27 cellular contexts compared by ENCODE assay signal in the genomic region with DNA sequence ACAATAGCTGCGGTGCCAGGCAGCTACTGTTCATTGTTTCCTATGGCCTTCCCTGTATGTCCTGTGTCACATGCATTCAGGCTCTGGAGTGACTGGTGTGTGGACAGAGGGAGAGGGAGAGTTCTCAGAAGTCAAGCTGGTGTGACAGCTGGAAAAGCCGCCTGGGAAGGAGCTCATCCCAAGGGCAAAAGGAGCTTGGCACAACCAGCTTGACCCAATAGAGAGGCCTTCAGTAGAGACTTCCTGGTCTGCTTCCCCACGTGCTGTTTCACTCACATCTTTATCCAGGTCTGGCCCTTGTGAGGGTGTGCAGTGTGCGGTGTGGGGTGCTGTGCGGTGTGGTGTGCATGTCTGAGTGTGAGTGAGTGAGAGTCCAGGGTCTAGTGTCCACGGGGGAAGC. TPM values are rescaled to one million over a fixed set of nuclear protein-coding genes. Genes with fewer than 3 reads are reported as not detected.
DNase-seq lines count a peak whose midpoint lies in the region; ATAC-seq, FAIRE-seq and TF ChIP-seq lines count a peak whose summit lies in the region.
"Had no signal": no experiment of that assay in that cellular context is flagged by ENCODE, and none has a peak within 500 bp of the region (broad histone marks: within the 10 kb centered on the region; RNA-seq: fewer than 3 reads in every experiment).

No MANE protein-coding gene starts in this region.

- no peaks in the 10 kb centered on the region for H3K9me1 ChIP-seq in endothelial cell of umbilical vein (replicated peaks; ENCODE audit: control insufficient read depth, extremely low read depth, insufficient read depth, low read length)

- dilution Hi-C loops in endothelial cell of umbilical vein (cut with MboI; ENCODE audit: extremely low pct_ligation_motif_present, low sequenced_read_pairs) = no loop called here

- H3K4me3 Mint-ChIP-seq in CD14-positive monocyte = no peak overlapping the region
- H3K4me3 Mint-ChIP-seq: activated naive CD8-positive, alpha-beta T cell treated with anti-CD3 and anti-CD28 coated beads for 36 hours; CD8-positive, alpha-beta T cell had no signal

- H3K4me1 ChIP-seq in Loucy (ENCODE audit: insufficient read depth, low read length, poor library complexity, severe bottlenecking) = peaks cover 64% of the 10 kb centered on the region
- peaks cover 6% of the 10 kb centered on the region for H3K4me1 ChIP-seq in endothelial cell of umbilical vein (ENCODE audit: control insufficient read depth, extremely low read depth, insufficient read depth, low read length)
- H3K4me1 ChIP-seq in thyroid gland = no peaks in the 10 kb centered on the region
- H3K4me1 ChIP-seq: ascending aorta had no signal

- H3K27ac ChIP-seq in endothelial cell of umbilical vein (ENCODE audit: insufficient read depth, low read depth, low read length) = no peak overlapping the region
- H3K27ac ChIP-seq in thyroid gland = no peak overlapping the region
- H3K27ac ChIP-seq: ascending aorta, PC-9 had no signal

- H3K27me3 ChIP-seq in Loucy (ENCODE audit: insufficient read depth, low read length, poor library complexity, severe bottlenecking) (no peaks in the 10 kb centered on the region), endothelial cell of umbilical vein (ENCODE audit: control insufficient read depth in 2 of 2, insufficient read depth in 2 of 2, low read length in 2 of 2) (no peaks in the 10 kb centered on the region), thyroid gland (no peaks in the 10 kb centered on the region)
- H3K27me3 ChIP-seq: ascending aorta, dorsolateral prefrontal cortex had no signal

- H3K36me3 ChIP-seq in Loucy (ENCODE audit: insufficient read depth, low read length) (no peaks in the 10 kb centered on the region), endothelial cell of umbilical vein (ENCODE audit: control insufficient read depth in 2 of 2, extremely low read depth in 1 of 2, insufficient read depth in 2 of 2, low read length in 2 of 2) (no peaks in the 10 kb centered on the region), thyroid gland (no peaks in the 10 kb centered on the region)
- H3K36me3 ChIP-seq: ascending aorta, lower lobe of right lung had no signal

- WGBS in thyroid gland, 2 donors = 89 to 92% methylated on average over 6 of the region's 6 CpGs

- H4K20me1 ChIP-seq in Loucy (ENCODE audit: insufficient read depth, low read length, poor library complexity, severe bottlenecking) (no peaks in the 10 kb centered on the region), endothelial cell of umbilical vein (replicated peaks; ENCODE audit: control insufficient read depth, extremely low read depth, insufficient read depth, low read length) (no peaks in the 10 kb centered on the region)

- H3K9me2 ChIP-seq in Loucy (replicated peaks; ENCODE audit: low read depth, low read length) = no peaks in the 10 kb centered on the region

- no peak for FAIRE-seq in endothelial cell of umbilical vein (lab: Jason Lieb, UNC)
- FAIRE-seq: G401.6, HTR-8/SVneo, small intestine had no signal

- H2AFZ ChIP-seq in Loucy (ENCODE audit: low read length) (peak overlapping the region; percentile 91), endothelial cell of umbilical vein (ENCODE audit: low read depth, low read length) (peak overlapping the region; percentile 11)
- H2AFZ ChIP-seq: PC-9 had no signal

- peak overlapping the region; percentile 95 to 99 (median 98) for H3K27ac Mint-ChIP-seq in CD14-positive monocyte
- H3K27ac Mint-ChIP-seq: activated naive CD8-positive, alpha-beta T cell treated with anti-CD3 and anti-CD28 coated beads for 36 hours; CD8-positive, alpha-beta T cell had no signal

- no peak overlapping the region for H3K9ac ChIP-seq in Loucy (ENCODE audit: low read depth, low read length, poor library complexity, severe bottlenecking)
- no peak overlapping the region for H3K9ac ChIP-seq in endothelial cell of umbilical vein (replicated peaks; ENCODE audit: extremely low read depth, insufficient read depth, low read length)

- TF ChIP-seq POLR2A in endothelial cell of umbilical vein (IDR thresholded peaks at IDR 0.05; ENCODE audit: low read depth, low read length) = no peak
- no peak for TF ChIP-seq POLR2A in thyroid gland (IDR thresholded peaks at IDR 0.05)

- peak; percentile 33 for DNase-seq in CD14-positive monocyte (ENCODE audit: low spot score)
- no peak for DNase-seq in endothelial cell of umbilical vein (ENCODE audit: low read depth, low spot score)
- peak; percentile 57 for DNase-seq in retina
- DNase-seq in NCI-H748 treated with DMSO at 0.1 percent for 48 hours (lab: John Stamatoyannopoulos, UW) = no peak
- no peak for DNase-seq in thyroid gland
- DNase-seq: activated naive CD8-positive, alpha-beta T cell treated with anti-CD3 and anti-CD28 coated beads for 36 hours; central memory CD4-positive, alpha-beta T cell; DMS153; dorsolateral prefrontal cortex; glutamatergic neuron; H7; Kasumi-1; lower lobe of right lung; NCI-H1694; NCI-H510A treated with DMSO at 0.1 percent for 48 hours; PC-9; SHP77; small intestine; stimulated activated CD4-positive, alpha-beta T cell treated with anti-CD3 and anti-CD28 coated beads, Interleukin-2, amount 100 ng/mL, for 24 hours; stimulated activated naive CD4-positive, alpha-beta T cell treated with Interleukin-2 at 50 U/mL for 16 hours had no signal

- no peaks in the 10 kb centered on the region for H3K9me3 ChIP-seq in Loucy (ENCODE audit: insufficient read depth, low read depth, low read length)
- no peaks in the 10 kb centered on the region for H3K9me3 ChIP-seq in endothelial cell of umbilical vein (replicated peaks; ENCODE audit: control insufficient read depth, insufficient read depth, low read length)
- H3K9me3 ChIP-seq in thyroid gland = no peaks in the 10 kb centered on the region
- H3K9me3 ChIP-seq: ascending aorta, lower lobe of right lung had no signal

- H3K9me3 Mint-ChIP-seq in CD14-positive monocyte = no peaks in the 10 kb centered on the region
- H3K9me3 Mint-ChIP-seq: activated naive CD8-positive, alpha-beta T cell treated with anti-CD3 and anti-CD28 coated beads for 36 hours; CD8-positive, alpha-beta T cell had no signal

- H3K4me3 ChIP-seq in Loucy (ENCODE audit: low read length, poor library complexity, severe bottlenecking) (no peak overlapping the region), endothelial cell of umbilical vein (replicated peaks in 1 of 3; ENCODE audit: insufficient read depth in 1 of 3, low read depth in 1 of 3, low read length in 3 of 3) (no peak overlapping the region), thyroid gland (replicated peaks in 1 of 3) (no peak overlapping the region)
- H3K4me3 ChIP-seq: ascending aorta, dorsolateral prefrontal cortex, lower lobe of right lung, PC-9 had no signal

- CTCF ChIA-PET in endothelial cell of umbilical vein (lab: Charles Lee) = interaction anchor here (0.6 to 1.4 kb wide), 3 partner anchors 24 to 109 kb away, joined by 3 to 4 read pairs (median 3); no protein-coding TSS in a partner anchor

- POLR2A ChIA-PET in endothelial cell of umbilical vein (lab: Charles Lee) = no interaction called here

- H3K4me2 ChIP-seq in Loucy (ENCODE audit: low read depth, low read length, poor library complexity, severe bottlenecking) = no peak overlapping the region
- H3K4me2 ChIP-seq in endothelial cell of umbilical vein (ENCODE audit: insufficient read depth, low read length) = no peak overlapping the region
- H3K4me2 ChIP-seq: PC-9 had no signal

- H3K36me3 Mint-ChIP-seq in CD14-positive monocyte = peaks cover 0 to 2% of the 10 kb centered on the region in 2 donors
- H3K36me3 Mint-ChIP-seq: CD8-positive, alpha-beta T cell had no signal

- intact Hi-C loops in CD14-positive monocyte (cut with micrococcal nuclease) = no loop called here
- intact Hi-C loops in endothelial cell of umbilical vein (cut with micrococcal nuclease) = no loop called here
- intact Hi-C loops in thyroid gland (cut with DNase I) = no loop called here

- BruUV-seq in endothelial cell of umbilical vein (replicated peaks; lab: Mats Ljungman, UMichigan) = no TSS peak

- H3K79me2 ChIP-seq in Loucy (ENCODE audit: insufficient read depth, low read length) (no peaks in the 10 kb centered on the region), endothelial cell of umbilical vein (ENCODE audit: control insufficient read depth, insufficient read depth, low read length) (no peaks in the 10 kb centered on the region)

- ATAC-seq in GM18519 (IDR thresholded peaks at IDR 0.05; ENCODE audit: low FRiP score, unreplicated experiment) = no peak
- ATAC-seq: CD8-positive, alpha-beta T cell; lower lobe of right lung had no signal

- H3F3A ChIP-seq in Loucy (ENCODE audit: low read depth) = no peaks in the 10 kb centered on the region

- no peak for TF ChIP-seq CTCF in CD14-positive monocyte (IDR thresholded peaks at IDR 0.05)
- no peak for TF ChIP-seq CTCF in Loucy (conservative IDR thresholded peaks at IDR 0.05; ENCODE audit: low read length)
- no peak for TF ChIP-seq CTCF in endothelial cell of umbilical vein (IDR thresholded peaks at IDR 0.05; ENCODE audit: extremely low read depth in 1 of 2, insufficient read depth in 1 of 2, low read depth in 1 of 2, low read length in 2 of 2)
- TF ChIP-seq CTCF in thyroid gland (IDR thresholded peaks at IDR 0.05) = no peak

- H3K27me3 Mint-ChIP-seq in CD14-positive monocyte (ENCODE audit: low read depth in 3 of 3) = peaks cover 0 to 6% (median 3%) of the 10 kb centered on the region in 3 donors

- H3K4me1 Mint-ChIP-seq in CD14-positive monocyte = peaks cover 78% of the 10 kb centered on the region

TF ChIP-seq in endothelial cell of umbilical vein, 7 proteins besides CTCF, POLR2A, EP300 and RAD21 (continues in another document):
- TF ChIP-seq POLR2AphosphoS5 (IDR thresholded peaks at IDR 0.05; ENCODE audit: insufficient read depth, low read depth, low read length) = no peak

RNA-seq across cellular contexts. Expression of a gene that starts 11.1 kb away (rescaled TPM):
- polyA plus RNA-seq in CD14-positive monocyte (not detected), endothelial cell of umbilical vein (not detected in 2 replicates)
- total RNA-seq in endothelial cell of umbilical vein (not detected in 2 replicates), thyroid gland (not detected)
- not detected in 2 replicates for polyA plus RNA-seq in endothelial cell of umbilical vein (2011; cell fraction: cytosol; rRNA removed)
- not detected in 2 replicates for polyA plus RNA-seq in endothelial cell of umbilical vein (2011; cell fraction: nucleus; rRNA removed)
- not detected in 2 replicates for polyA plus RNA-seq in endothelial cell of umbilical vein (2012)
- not detected in 2 replicates for polyA minus RNA-seq in endothelial cell of umbilical vein
- not detected for polyA minus RNA-seq in endothelial cell of umbilical vein (2011; cell fraction: cytosol; rRNA and poly(A)+ RNA removed)
- not detected in 2 replicates for polyA minus RNA-seq in endothelial cell of umbilical vein (2011; cell fraction: nucleus; rRNA and poly(A)+ RNA removed)
- total RNA-seq: activated naive CD8-positive, alpha-beta T cell treated with anti-CD3 and anti-CD28 coated beads for 36 hours; ascending aorta; CD8-positive, alpha-beta T cell; H7; kidney epithelial cell had no signal

RNA-seq across cellular contexts. Expression of a gene that starts 54.7 kb away (rescaled TPM):
- polyA plus RNA-seq in CD14-positive monocyte (under 1 TPM; 0.04 to 0.24 TPM), endothelial cell of umbilical vein (2.3 and 3.4 TPM in 2 replicates)
- total RNA-seq in endothelial cell of umbilical vein (25.2 and 30.7 TPM in 2 replicates), thyroid gland (under 1 TPM in 3 of 4 donors, not detected in 1; 0.13 to 0.29 (median 0.22) TPM)
- 5.4 and 5.8 TPM in 2 replicates for polyA plus RNA-seq in endothelial cell of umbilical vein (2011; cell fraction: cytosol; rRNA removed)
- polyA plus RNA-seq in endothelial cell of umbilical vein (2011; cell fraction: nucleus; rRNA removed) = 3.4 and 6.6 TPM in 2 replicates
- 7.1 and 16.4 TPM in 2 replicates for polyA plus RNA-seq in endothelial cell of umbilical vein (2012)
- polyA minus RNA-seq in endothelial cell of umbilical vein = 4.6 and 5.2 TPM in 2 replicates
- polyA minus RNA-seq in endothelial cell of umbilical vein (2011; cell fraction: cytosol; rRNA and poly(A)+ RNA removed) = 6.3 TPM
- polyA minus RNA-seq in endothelial cell of umbilical vein (2011; cell fraction: nucleus; rRNA and poly(A)+ RNA removed) = 6.7 and 11.9 TPM in 2 replicates
- total RNA-seq: ascending aorta had no signal

Comparison
In these comparisons a context has a peak if more than half of its experiments do, and no peak if none do; other contexts are left out.
1. DNase-seq: peak in CD14-positive monocyte (single experiment) and retina (single experiment); none in endothelial cell of umbilical vein (single experiment), NCI-H748 treated with DMSO at 0.1 percent for 48 hours (single experiment) and thyroid gland (0 of 2).
2. RNA of a gene that starts 54.7 kb away (total RNA-seq): 25.2 to 30.7 TPM in endothelial cell of umbilical vein; 0.13 to 0.29 TPM in thyroid gland; every median in the first group is over 10 times any median in the second.